ENCODE assay signal across 29 cellular contexts in the genomic region with DNA sequence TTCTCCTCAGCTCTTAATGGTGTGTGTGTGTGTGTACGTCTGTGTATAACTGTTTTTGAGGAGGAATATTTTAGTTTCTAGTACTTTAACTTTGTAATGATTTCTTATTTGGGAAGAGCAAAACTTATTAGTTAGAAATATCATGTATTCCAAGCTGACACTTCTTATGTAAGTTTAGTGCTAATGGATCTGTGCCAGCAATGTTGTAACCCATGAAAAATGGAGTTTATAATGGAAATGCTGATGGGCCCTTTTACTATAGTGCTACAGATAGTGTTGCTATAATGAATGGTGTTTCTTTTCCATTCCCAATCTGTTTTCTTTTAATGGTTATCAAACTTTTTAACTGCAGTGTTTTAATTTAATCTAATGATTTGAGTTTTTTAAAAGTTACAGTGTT. TPM values are rescaled to one million over a fixed set of nuclear protein-coding genes. Genes with fewer than 3 reads are reported as not detected.
DNase-seq lines count a peak whose midpoint lies in the region; ATAC-seq, FAIRE-seq and TF ChIP-seq lines count a peak whose summit lies in the region.
"Had no signal": no experiment of that assay in that cellular context is flagged by ENCODE, and none has a peak within 500 bp of the region (broad histone marks: within the 10 kb centered on the region; RNA-seq: fewer than 3 reads in every experiment).

No MANE protein-coding gene starts in this region.

- no peaks in the 10 kb centered on the region for H3K9me3 ChIP-seq in fibroblast of lung (ENCODE audit: control insufficient read depth, insufficient read depth, low read depth, low read length)
- H3K9me3 ChIP-seq: mucosa of descending colon, ovary, spleen, thoracic aorta had no signal

- FAIRE-seq in GM19239 (lab: Jason Lieb, UNC) (peak; percentile 8), RCC 7860 (lab: Jason Lieb, UNC) (no peak)
- FAIRE-seq: endothelial cell of umbilical vein, frontal cortex had no signal

- H3K4me2 ChIP-seq in fibroblast of lung (ENCODE audit: extremely low read depth, insufficient read depth, low read length) = no peak overlapping the region

- no peaks in the 10 kb centered on the region for H3K36me3 ChIP-seq in fibroblast of lung (ENCODE audit: control insufficient read depth, insufficient read depth, low read length)
- H3K36me3 ChIP-seq: ovary, thoracic aorta had no signal

- H3K4me1 ChIP-seq in fibroblast of lung (ENCODE audit: control insufficient read depth, extremely low read depth, insufficient read depth, low read length) = no peaks in the 10 kb centered on the region
- H3K4me1 ChIP-seq: spleen had no signal

- no peaks in the 10 kb centered on the region for H4K20me1 ChIP-seq in fibroblast of lung (ENCODE audit: control insufficient read depth, extremely low read depth, insufficient read depth, low read length)

- H3K27me3 ChIP-seq in fibroblast of lung (ENCODE audit: control insufficient read depth, insufficient read depth, low read length) = no peaks in the 10 kb centered on the region
- H3K27me3 ChIP-seq: ovary, spleen had no signal

- H3K27ac ChIP-seq in fibroblast of lung (ENCODE audit: insufficient read depth, low read length) = no peak overlapping the region
- H3K27ac ChIP-seq: ovary, spleen had no signal

- no peak overlapping the region for H2AFZ ChIP-seq in fibroblast of lung (ENCODE audit: low read length)

- TF ChIP-seq CTCF in fibroblast of lung (conservative IDR thresholded peaks at IDR 0.05 in 1 of 2, IDR thresholded peaks at IDR 0.05 in 1 of 2; ENCODE audit: low read depth in 1 of 2, low read length in 2 of 2) = no peak

- H3K79me2 ChIP-seq in fibroblast of lung (ENCODE audit: control insufficient read depth, insufficient read depth, low read length) = no peaks in the 10 kb centered on the region

- DNase-seq in GM19239 (ENCODE audit: insufficient read length, low spot score) = no peak
- DNase-seq in fibroblast of lung (ENCODE audit: low read depth in 2 of 2) = peak; percentile 36 to 56
- peak; percentile 11 for DNase-seq in stromal cell of bone marrow (ENCODE audit: low read depth)
- DNase-seq in RCC 7860 (ENCODE audit: low spot score) = no peak
- DNase-seq in NCI-H1436 treated with DMSO at 0.1 percent for 48 hours (lab: John Stamatoyannopoulos, UW) = no peak
- DNase-seq: activated CD4-positive, alpha-beta T cell treated with anti-CD3 and anti-CD28 coated beads for 48 hours; activated T-cell treated with anti-CD3 and anti-CD28 coated beads, Interleukin-2, amount 50 U/mL, for 4 hours; AML-193; amniotic stem cell; caudate nucleus; CD4-positive, alpha-beta memory T cell; DMS 273 treated with DMSO at 0.1 percent for 48 hours; hippocampal formation; immature natural killer cell; KG1; left ventricle myocardium superior; NCI-H1436; NCI-H2107; NCI-H510A; spleen; stimulated activated CD4-positive, alpha-beta T cell treated with anti-CD3 and anti-CD28 coated beads, Interleukin-2, amount 100 ng/mL, for 48 hours had no signal

- H3K9ac ChIP-seq in fibroblast of lung (ENCODE audit: insufficient read depth, low read length) = no peak overlapping the region

- ATAC-seq in SK-N-SH treated with all-trans-retinoic acid at 6 μM for 48 hours (no peak), GM21526 (IDR thresholded peaks at IDR 0.05; ENCODE audit: low FRiP score, unreplicated experiment) (no peak)
- ATAC-seq: activated T-cell treated with anti-CD3 and anti-CD28 coated beads, Interleukin-2, amount 50 U/mL, for 4 hours; mucosa of descending colon; stimulated activated effector memory CD8-positive, alpha-beta T cell treated with anti-CD3 and anti-CD28 coated beads, Interleukin-12 subunit alpha, Interleukin-12 subunit beta, amount 100 ng/mL, for 72 hours had no signal

- no peak overlapping the region for H3K4me3 ChIP-seq in fibroblast of lung (replicated peaks in 1 of 4; ENCODE audit: control extremely low read depth in 1 of 4, insufficient read depth in 1 of 4, low read depth in 3 of 4, low read length in 4 of 4)
- H3K4me3 ChIP-seq: mucosa of descending colon, ovary, spleen, thoracic aorta had no signal

TF ChIP-seq in SK-N-SH treated with all-trans-retinoic acid at 6 μM for 48 hours, 23 proteins besides CTCF, POLR2A, EP300 and RAD21:
- TF ChIP-seq GLIS3 (CRISPR knock-in tag; IDR thresholded peaks at IDR 0.05) (no peak), ISL1 (CRISPR knock-in tag; IDR thresholded peaks at IDR 0.05) (peak; percentile 28; the same call in 1 of the 2 replicates), ESRRG (CRISPR knock-in tag; IDR thresholded peaks at IDR 0.05) (no peak), ARNTL (CRISPR knock-in tag; IDR thresholded peaks at IDR 0.05; ENCODE audit: borderline replicate concordance, low read depth) (no peak), PPARA (CRISPR knock-in tag; IDR thresholded peaks at IDR 0.05; ENCODE audit: borderline replicate concordance) (no peak)

RNA-seq across cellular contexts. Expression of gene OTX1, which starts 49.8 kb away (rescaled TPM):
- 0.17 TPM in 1 of 2 replicates, not detected in the other for total RNA-seq in fibroblast of lung
- not detected in 2 replicates for polyA plus RNA-seq in fibroblast of lung
- 0.06 and 0.09 TPM in 2 replicates for polyA plus RNA-seq in fibroblast of lung (2012)
- polyA minus RNA-seq in fibroblast of lung (ENCODE audit: low replicate concordance) = 0.11 TPM in 1 of 2 replicates, not detected in the other
- total RNA-seq: activated T-cell treated with anti-CD3 and anti-CD28 coated beads, Interleukin-2, amount 50 U/mL, for 4 hours; CD4-positive, alpha-beta memory T cell; endothelial cell of umbilical vein; left ventricle myocardium superior; thoracic aorta had no signal
- polyA plus RNA-seq: CD4-positive, alpha-beta memory T cell; endothelial cell of umbilical vein; immature natural killer cell; spleen had no signal

Comparison
In these comparisons a context has a peak if more than half of its experiments do, and no peak if none do; other contexts are left out.
1. DNase-seq: peak in fibroblast of lung (2 of 2) and stromal cell of bone marrow (single experiment); none in GM19239 (single experiment), RCC 7860 (single experiment) and NCI-H1436 treated with DMSO at 0.1 percent for 48 hours (single experiment).